In the genomic region with DNA sequence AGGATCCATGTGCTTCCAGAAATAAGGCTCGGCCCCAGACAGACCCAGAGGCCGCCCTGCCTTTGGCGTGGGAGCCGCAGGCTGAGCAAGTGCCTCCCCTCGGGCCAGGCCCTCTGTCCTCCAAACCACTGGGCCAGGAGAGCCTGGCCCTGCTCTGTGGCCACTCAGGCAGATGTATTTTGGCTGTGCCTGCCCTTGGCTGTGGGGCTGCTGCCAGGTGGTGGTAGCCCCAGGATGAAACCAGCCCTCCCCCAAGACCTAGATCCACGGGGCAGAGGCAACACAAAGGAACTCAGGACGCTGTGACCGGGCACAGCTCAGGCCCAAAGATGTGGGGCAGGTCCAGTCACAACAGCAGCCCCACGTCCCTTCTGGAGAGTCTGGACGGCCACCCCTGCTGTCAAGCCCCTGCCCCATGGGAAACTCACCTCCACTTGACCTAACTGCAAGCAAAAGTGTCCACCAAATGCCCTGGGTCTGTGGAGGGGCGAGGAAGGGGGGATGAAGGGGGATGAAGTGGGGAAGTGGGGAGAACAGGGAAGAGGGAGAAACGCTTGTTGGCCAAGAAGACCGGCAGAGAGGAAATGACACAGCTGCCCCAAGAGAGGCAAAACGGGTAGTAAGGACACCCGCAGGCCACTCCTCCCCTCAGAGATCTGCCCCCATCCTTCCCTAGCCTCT, we compare ENCODE assay signal across 8 cellular contexts. TPM values are rescaled to one million over a fixed set of nuclear protein-coding genes. Genes with fewer than 3 reads are reported as not detected.
A peak's percentile ranks its signal among the peaks of the same experiment; 100 is the strongest.
DNase-seq lines count a peak whose midpoint lies in the region; ATAC-seq and TF ChIP-seq lines count a peak whose summit lies in the region.

No MANE protein-coding gene starts in this region.

- H3K27ac ChIP-seq in H9 (ENCODE audit: insufficient read length, low read depth, low read length) (peak overlapping the region; percentile 50), SU-DHL-6 (ENCODE audit: low read depth, low read length) (peak overlapping the region; percentile 89)

- H4K8ac ChIP-seq in H9 (replicated peaks; ENCODE audit: insufficient read length, low read depth, low read length) = no peak overlapping the region

- H3K4me1 Mint-ChIP-seq in H9 (peaks cover 5 to 9% of the 10 kb centered on the region in 2 experiments; a peak in 3 of 4 replicates), Calu3 (ENCODE audit: low read depth, unreplicated experiment) (peaks cover 31% of the 10 kb centered on the region)
- H3K4me1 Mint-ChIP-seq in stimulated activated effector memory CD8-positive, alpha-beta T cell treated with anti-CD3 and anti-CD28 coated beads, Interleukin-12 subunit alpha, Interleukin-12 subunit beta, amount 100 ng/mL, for 72 hours = peaks cover 58% of the 10 kb centered on the region

- H2BK5ac ChIP-seq in H9 (ENCODE audit: insufficient read length, low read length) = no peak overlapping the region

- no peak overlapping the region for H3T11ph ChIP-seq in H9 (ENCODE audit: low read length)

- no TSS peak for BruUV-seq in Calu3 (replicated peaks; lab: Mats Ljungman, UMichigan)

- H4K20me1 ChIP-seq in H9 (ENCODE audit: control insufficient read depth, insufficient read depth, insufficient read length) (no peaks in the 10 kb centered on the region), SU-DHL-6 (ENCODE audit: low read depth, low read length) (no peaks in the 10 kb centered on the region)

- no CpG with 5 or more reads among the region's 15 CpGs for WGBS in H9 (ENCODE audit: extremely low coverage, insufficient read length, low lambda C conversion rate)

- no peak overlapping the region for H3K4ac ChIP-seq in H9 (ENCODE audit: low read depth, low read length)

- H3K9me3 ChIP-seq in H9 (ENCODE audit: control insufficient read depth, low read depth, low read length) (no peaks in the 10 kb centered on the region), SU-DHL-6 (ENCODE audit: insufficient read depth, low read length) (no peaks in the 10 kb centered on the region)

- DNase-seq in GM06990 (ENCODE audit: extremely low read depth, insufficient read length) (peak; percentile 62), H9 (no peak), globus pallidus (ENCODE audit: low spot score) (peak; percentile 47), SK-N-DZ (ENCODE audit: low spot score) (no peak), T1000 (lab: John Stamatoyannopoulos, UW) (no peak), Calu3 (no peak)
- no peak for DNase-seq in stimulated activated effector memory CD8-positive, alpha-beta T cell treated with anti-CD3 and anti-CD28 coated beads, Interleukin-12 subunit alpha, Interleukin-12 subunit beta, amount 100 ng/mL, for 72 hours (ENCODE audit: low spot score in 2 of 2)

- H2BK12ac ChIP-seq in H9 (ENCODE audit: insufficient read length, low read depth, low read length) = no peak overlapping the region

- H3K36me3 ChIP-seq in GM06990 (ENCODE audit: control insufficient read depth, insufficient read depth, low read length) (peaks cover 2% of the 10 kb centered on the region), SU-DHL-6 (ENCODE audit: low read length) (no peaks in the 10 kb centered on the region)

- no peaks in the 10 kb centered on the region for H3K4me1 ChIP-seq in H9 (ENCODE audit: insufficient read depth, low read length)

- no peak overlapping the region for H4K91ac ChIP-seq in H9 (ENCODE audit: insufficient read length, low read depth, low read length)

- H3K27ac Mint-ChIP-seq in H9 = peak overlapping the region; percentile 52 to 80 (median 75); a peak in 4 of 7 replicates
- peak overlapping the region; percentile 83 for H3K27ac Mint-ChIP-seq in stimulated activated effector memory CD8-positive, alpha-beta T cell treated with anti-CD3 and anti-CD28 coated beads, Interleukin-12 subunit alpha, Interleukin-12 subunit beta, amount 100 ng/mL, for 72 hours
- H3K27ac Mint-ChIP-seq in Calu3 (ENCODE audit: unreplicated experiment) = no peak overlapping the region

- H2BK20ac ChIP-seq in H9 (ENCODE audit: low read depth, low read length, poor library complexity, severe bottlenecking) = no peak overlapping the region

- peaks cover 2% of the 10 kb centered on the region for H3K79me1 ChIP-seq in H9 (ENCODE audit: insufficient read depth, low read depth, low read length, poor library complexity, severe bottlenecking)

- H3K9ac ChIP-seq in H9 (ENCODE audit: extremely low read depth, insufficient read length, low read length) = no peak overlapping the region
- peak overlapping the region; percentile 74 for H3K9ac ChIP-seq in SU-DHL-6 (ENCODE audit: low read length)

- H3K4me3 ChIP-seq in GM06990 (replicated peaks; ENCODE audit: low read depth, low read length) = peak overlapping the region; percentile 78
- H3K4me3 ChIP-seq in SU-DHL-6 (ENCODE audit: insufficient read depth, low read length, poor library complexity, severe bottlenecking) = peak overlapping the region; percentile 48

- H3K27me3 ChIP-seq in GM06990 (replicated peaks; ENCODE audit: control insufficient read depth, insufficient read depth, low read length) (no peaks in the 10 kb centered on the region), H9 (ENCODE audit: insufficient read depth, low read length) (no peaks in the 10 kb centered on the region), SU-DHL-6 (ENCODE audit: low read length) (no peaks in the 10 kb centered on the region)

- H3K27me3 Mint-ChIP-seq in H9 (ENCODE audit: low read depth) (no peaks in the 10 kb centered on the region), Calu3 (ENCODE audit: unreplicated experiment) (no peaks in the 10 kb centered on the region)

- H3K18ac ChIP-seq in H9 (ENCODE audit: insufficient read length, low read depth, low read length) = no peak overlapping the region

- no peaks in the 10 kb centered on the region for H3K9me2 ChIP-seq in SU-DHL-6 (replicated peaks; ENCODE audit: insufficient read depth, low read length)

- intact Hi-C loops in Calu3 (cut with micrococcal nuclease; ENCODE audit: unreplicated experiment) = no loop called here

- H3K36me3 Mint-ChIP-seq in H9 (ENCODE audit: insufficient read depth in 1 of 3, low read depth in 3 of 3) (peaks cover under 1 to 18% (median 14%) of the 10 kb centered on the region in 3 experiments; a peak in 5 of 7 replicates), Calu3 (ENCODE audit: insufficient read depth, unreplicated experiment) (peaks cover 46% of the 10 kb centered on the region)
- peaks cover 43% of the 10 kb centered on the region for H3K36me3 Mint-ChIP-seq in stimulated activated effector memory CD8-positive, alpha-beta T cell treated with anti-CD3 and anti-CD28 coated beads, Interleukin-12 subunit alpha, Interleukin-12 subunit beta, amount 100 ng/mL, for 72 hours

- H3K79me2 ChIP-seq in H9 (ENCODE audit: insufficient read depth, low read length) (no peaks in the 10 kb centered on the region), SU-DHL-6 (ENCODE audit: insufficient read depth, low read length) (peaks cover 50% of the 10 kb centered on the region)

- no peak overlapping the region for H2BK15ac ChIP-seq in H9 (ENCODE audit: low read depth, low read length)

- no peak overlapping the region for H2BK120ac ChIP-seq in H9 (ENCODE audit: low read depth, low read length, poor library complexity, severe bottlenecking)

- H2AFZ ChIP-seq in H9 (ENCODE audit: low read length) = no peak overlapping the region
- no peak overlapping the region for H2AFZ ChIP-seq in SU-DHL-6 (ENCODE audit: low read depth, low read length, severe bottlenecking)

- H3K23me2 ChIP-seq in H9 (ENCODE audit: insufficient read length, low read depth, low read length, poor library complexity, severe bottlenecking) = no peaks in the 10 kb centered on the region

- no peak overlapping the region for H3K56ac ChIP-seq in H9 (ENCODE audit: insufficient read length, low read depth, low read length)

- no peak overlapping the region for H2AK5ac ChIP-seq in H9 (ENCODE audit: insufficient read length, low read length)

- no peak overlapping the region for H3K14ac ChIP-seq in H9 (ENCODE audit: insufficient read depth, low read length)

- no peak overlapping the region for H3K23ac ChIP-seq in H9 (ENCODE audit: insufficient read length, low read depth, low read length)

- H3K4me2 ChIP-seq in H9 (ENCODE audit: insufficient read depth, insufficient read length, low read length) (no peak overlapping the region), SU-DHL-6 (ENCODE audit: low read depth, low read length, poor library complexity, severe bottlenecking) (peak overlapping the region; percentile 74)

- peak; percentile 78 for ATAC-seq in stimulated activated effector memory CD8-positive, alpha-beta T cell treated with anti-CD3 and anti-CD28 coated beads, Interleukin-12 subunit alpha, Interleukin-12 subunit beta, amount 100 ng/mL, for 72 hours

- TF ChIP-seq CTCF in GM06990 (IDR thresholded peaks at IDR 0.05; ENCODE audit: insufficient read depth, low read length, poor library complexity, severe bottlenecking) (no peak), H9 (conservative IDR thresholded peaks at IDR 0.05) (no peak), SU-DHL-6 (IDR thresholded peaks at IDR 0.05; ENCODE audit: insufficient read depth, low read length, poor library complexity, severe bottlenecking) (no peak), Calu3 (IDR thresholded peaks at IDR 0.05; ENCODE audit: unreplicated experiment) (no peak)

- H3K9me3 Mint-ChIP-seq in H9 (no peaks in the 10 kb centered on the region; a peak in 1 of 5 replicates), Calu3 (ENCODE audit: low read depth, unreplicated experiment) (peaks cover 4% of the 10 kb centered on the region)
- H3K9me3 Mint-ChIP-seq in stimulated activated effector memory CD8-positive, alpha-beta T cell treated with anti-CD3 and anti-CD28 coated beads, Interleukin-12 subunit alpha, Interleukin-12 subunit beta, amount 100 ng/mL, for 72 hours = no peaks in the 10 kb centered on the region

- peak overlapping the region; percentile 63 for H4K5ac ChIP-seq in H9 (ENCODE audit: insufficient read length, low read depth, low read length)

- H3K4me3 Mint-ChIP-seq in H9 (no peak overlapping the region), Calu3 (ENCODE audit: low read depth, unreplicated experiment) (no peak overlapping the region)
- peak overlapping the region; percentile 60 for H3K4me3 Mint-ChIP-seq in stimulated activated effector memory CD8-positive, alpha-beta T cell treated with anti-CD3 and anti-CD28 coated beads, Interleukin-12 subunit alpha, Interleukin-12 subunit beta, amount 100 ng/mL, for 72 hours

- CTCF ChIA-PET in Calu3 (lab: Charles Lee) = interaction anchor here (0.7 kb wide), 1 partner anchor 38 kb away, joined by 5 read pairs; no protein-coding TSS in a partner anchor

- peaks cover 47% of the 10 kb centered on the region for H3F3A ChIP-seq in SU-DHL-6 (ENCODE audit: insufficient read depth)

RNA-seq across cellular contexts. Expression of a gene that starts 23.9 kb away (rescaled TPM):
- total RNA-seq in H9 (2021) (55.9 and 62.0 TPM in 2 replicates), Calu3 (2022) (45.9 and 53.4 TPM in 2 replicates)
- polyA plus RNA-seq in SK-N-DZ (2014; cell fraction: cytosol; rRNA removed) = 43.9 and 48.2 TPM in 2 replicates
- polyA plus RNA-seq in SK-N-DZ (2014; cell fraction: nucleus; rRNA removed) = 131 and 134 TPM in 2 replicates

Comparison
In these comparisons a context has a peak if more than half of its experiments do, and no peak if none do; other contexts are left out.
1. DNase-seq: peak in GM06990 (single experiment) and globus pallidus (single experiment); none in H9 (single experiment), stimulated activated effector memory CD8-positive, alpha-beta T cell treated with anti-CD3 and anti-CD28 coated beads, Interleukin-12 subunit alpha, Interleukin-12 subunit beta, amount 100 ng/mL, for 72 hours (0 of 2), SK-N-DZ (single experiment), T1000 (single experiment) and Calu3 (single experiment).